In genomic region chr12:48390026-48390425, GRCh38 we compare ENCODE assay signal across 1 cellular context.
TF ChIP-seq lines count a peak whose summit lies in the region.

No MANE protein-coding gene starts in this region.

TF ChIP-seq in GM23338, 12 proteins besides CTCF, POLR2A, EP300 and RAD21 (continued from another document):
- TF ChIP-seq ZNF462 (CRISPR knock-in tag; IDR thresholded peaks at IDR 0.05) (no peak), NANOG (IDR thresholded peaks at IDR 0.05; ENCODE audit: borderline replicate concordance) (no peak), CREB1 (CRISPR knock-in tag; IDR thresholded peaks at IDR 0.05; ENCODE audit: low read depth) (no peak), EZH2phosphoT487 (IDR thresholded peaks at IDR 0.05; ENCODE audit: unreplicated experiment) (no peak), ZNF114 (CRISPR knock-in tag; IDR thresholded peaks at IDR 0.05) (no peak)
